Comparison of ENCODE assay signal across 19 cellular contexts in the genomic region with DNA sequence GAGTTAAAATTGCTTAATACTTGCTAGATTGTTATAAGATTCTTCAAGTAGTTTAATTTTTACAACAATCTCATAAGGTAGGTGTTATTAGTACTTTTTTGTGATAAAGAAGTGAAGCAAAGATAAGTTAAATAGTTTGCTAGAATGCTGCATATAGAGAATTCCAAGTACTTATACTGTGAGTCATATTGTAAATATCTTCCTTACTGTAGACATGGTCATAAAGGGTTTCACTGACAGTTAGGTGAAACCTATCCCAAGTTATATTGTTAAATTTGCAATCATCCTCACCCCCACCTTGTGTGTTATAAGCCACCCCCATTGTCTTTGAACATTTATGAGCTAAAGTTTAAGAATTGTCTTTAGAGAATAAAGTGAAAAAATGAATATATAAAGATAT.
"Had no signal": no experiment of that assay in that cellular context is flagged by ENCODE, and none has a peak within 500 bp of the region (broad histone marks: within the 10 kb centered on the region; RNA-seq: fewer than 3 reads in every experiment).

No MANE protein-coding gene starts in this region.

- DNase-seq: activated CD4-positive, alpha-beta T cell treated with anti-CD3 and anti-CD28 coated beads for 1 hour; activated T-cell treated with anti-CD3 and anti-CD28 coated beads for 4 hours; amygdala; body of pancreas; caudate nucleus; erythroblast; heart left ventricle; left ventricle myocardium superior; naive thymus-derived CD4-positive, alpha-beta T cell; stimulated activated CD4-positive, alpha-beta T cell treated with anti-CD3 and anti-CD28 coated beads, Interleukin-2, amount 100 ng/mL, for 24 hours; stimulated activated naive CD8-positive, alpha-beta T cell treated with anti-CD3 and anti-CD28 coated beads, Interleukin-15, Interleukin-2, amounts not matched to agents 100 U/mL and 50 U/mL, for 24 hours; substantia nigra; tibial artery; WERI-Rb-1 had no signal

- H3K9me3 ChIP-seq: body of pancreas, prostate gland had no signal

- H3K4me3 ChIP-seq: body of pancreas, coronary artery, gastroesophageal sphincter, heart left ventricle, neural progenitor cell, prostate gland, right atrium auricular region, tibial artery had no signal

- ATAC-seq: body of pancreas; gastroesophageal sphincter; heart left ventricle; left ventricle myocardium superior; naive thymus-derived CD4-positive, alpha-beta T cell; stimulated activated naive CD8-positive, alpha-beta T cell treated with anti-CD3 and anti-CD28 coated beads, Interleukin-15, Interleukin-2, amounts not matched to agents 100 U/mL and 50 U/mL, for 24 hours had no signal

- H2AFZ ChIP-seq: neural progenitor cell had no signal

- H3K9ac ChIP-seq: neural progenitor cell had no signal

- H3K4me2 ChIP-seq: neural progenitor cell had no signal

- H3K4me1 ChIP-seq: body of pancreas, gastroesophageal sphincter, heart left ventricle, neural progenitor cell, prostate gland, right atrium auricular region, tibial artery had no signal

- H3K27me3 ChIP-seq: body of pancreas, gastroesophageal sphincter, heart left ventricle, neural progenitor cell, right atrium auricular region, tibial artery had no signal

- H3K36me3 ChIP-seq: gastroesophageal sphincter, heart left ventricle, neural progenitor cell, prostate gland, right atrium auricular region, tibial artery, WERI-Rb-1 had no signal

- H3K27ac ChIP-seq: body of pancreas, coronary artery, gastroesophageal sphincter, heart left ventricle, neural progenitor cell, prostate gland, right atrium auricular region, tibial artery, WERI-Rb-1 had no signal
